In the genomic region with DNA sequence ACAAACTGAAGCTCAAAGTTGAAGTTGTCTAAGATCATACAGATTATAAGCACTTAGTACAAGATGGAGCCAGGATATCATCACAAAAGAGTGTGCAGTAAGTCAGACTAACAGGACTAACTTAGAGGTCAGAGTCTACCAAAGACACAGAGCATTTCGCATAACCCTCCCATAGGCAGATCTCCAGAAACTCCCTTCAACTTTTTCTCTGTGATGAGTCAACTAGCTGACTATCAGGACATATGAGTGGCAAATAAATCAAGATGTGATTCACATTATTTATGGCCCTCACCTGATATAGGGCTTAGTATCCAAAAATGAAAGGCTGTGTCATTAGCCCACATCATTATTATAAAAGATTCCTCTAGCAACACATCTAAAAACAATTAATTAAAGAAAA, we compare ENCODE assay signal across 20 cellular contexts.
"Had no signal": no experiment of that assay in that cellular context is flagged by ENCODE, and none has a peak within 500 bp of the region (broad histone marks: within the 10 kb centered on the region; RNA-seq: fewer than 3 reads in every experiment).

No MANE protein-coding gene starts in this region.

- H3K27ac ChIP-seq: parathyroid adenoma, thyroid gland, upper lobe of right lung had no signal

- H3K4me1 ChIP-seq: parathyroid adenoma, thyroid gland, upper lobe of right lung had no signal

- DNase-seq: activated CD4-positive, alpha-beta T cell treated with anti-CD3 and anti-CD28 coated beads, Interleukin-2, amount 50 U/mL, for 4 hours; activated CD8-positive, alpha-beta memory T cell treated with anti-CD3 and anti-CD28 coated beads, Interleukin-2, amount 50 U/mL, for 48 hours; activated naive CD4-positive, alpha-beta T cell; activated T-cell treated with anti-CD3 and anti-CD28 coated beads, Interleukin-2, amount 50 U/mL, for 4 hours; cortex of kidney; endodermal cell; glutamatergic neuron; hippocampal formation; left cardiac atrium; mesendoderm; mucosa of descending colon; nephron progenitor cell; right cardiac atrium; stimulated activated CD4-positive, alpha-beta T cell treated with anti-CD3 and anti-CD28 coated beads, Interleukin-4, amount 100 ng/mL, for 24 hours; stimulated activated naive CD4-positive, alpha-beta T cell treated with Interleukin-2 at 50 U/mL for 16 hours; substantia nigra; T-cell; thyroid gland; upper lobe of right lung had no signal

- H3K36me3 ChIP-seq: thyroid gland, upper lobe of right lung had no signal

- H3K9me3 ChIP-seq: thyroid gland, upper lobe of right lung had no signal

- ATAC-seq: activated T-cell treated with anti-CD3 and anti-CD28 coated beads, Interleukin-2, amount 50 U/mL, for 4 hours; left cardiac atrium; mucosa of descending colon; right cardiac atrium; T-cell; upper lobe of right lung had no signal

- H3K4me3 ChIP-seq: mucosa of descending colon, thyroid gland, upper lobe of right lung had no signal

- H3K27me3 ChIP-seq: thyroid gland, upper lobe of right lung had no signal
